Comparison of ENCODE assay signal across 9 cellular contexts in genomic region chr11:123707606-123708205, GRCh38. TPM values are rescaled to one million over a fixed set of nuclear protein-coding genes. Genes with fewer than 3 reads are reported as not detected.
DNase-seq lines count a peak whose midpoint lies in the region; ATAC-seq and TF ChIP-seq lines count a peak whose summit lies in the region.
"Had no signal": no experiment of that assay in that cellular context is flagged by ENCODE, and none has a peak within 500 bp of the region (broad histone marks: within the 10 kb centered on the region; RNA-seq: fewer than 3 reads in every experiment).

No MANE protein-coding gene starts in this region.

- CTCF ChIA-PET in BJ (lab: Yijun Ruan, JAX): interaction anchor here (0.6 to 8.7 kb wide), 40 partner anchors 8 to 198 kb away, joined by 3 to 207 read pairs (median 4); partner anchors contain the start of gene SCN3B

- H3K27me3 Mint-ChIP-seq in brain: peaks cover 5% of the 10 kb centered on the region

- POLR2A ChIA-PET in BJ (lab: Charles Lee): no interaction called here

- no peaks in the 10 kb centered on the region for H3K9me3 Mint-ChIP-seq in brain

- no peak for DNase-seq in BJ (ENCODE audit: low read depth)
- DNase-seq in NCI-H146 (lab: John Stamatoyannopoulos, UW): peak; percentile 21
- peak; percentile 28 for DNase-seq in UCSD-AML1 (lab: John Stamatoyannopoulos, UW; ENCODE audit: unreplicated experiment)
- peak; percentile 74 for DNase-seq in iris pigment epithelial cell (ENCODE audit: low read depth)
- DNase-seq in stimulated activated CD4-positive, alpha-beta T cell treated with anti-CD3 and anti-CD28 coated beads, Interleukin-2, amount 100 ng/mL, for 48 hours: peak; percentile 53 to 58

- peaks cover 6% of the 10 kb centered on the region for H3K4me1 Mint-ChIP-seq in brain

- H3K4me3 ChIP-seq in BJ (ENCODE audit: low read depth, low read length): no peak overlapping the region
- H3K4me3 ChIP-seq: thoracic aorta had no signal

- H3K4me3 Mint-ChIP-seq in brain: no peak overlapping the region

- peak overlapping the region in 2 of 5 experiments; percentile 58 to 74 for H3K27ac Mint-ChIP-seq in brain

- TF ChIP-seq CTCF in BJ (IDR thresholded peaks at IDR 0.05; ENCODE audit: insufficient read depth, low read depth, low read length) (peak; percentile 83), brain (conservative IDR thresholded peaks at IDR 0.05) (peak; percentile 89 to 91)

- ATAC-seq in GM19043 (IDR thresholded peaks at IDR 0.05; ENCODE audit: low read depth, unreplicated experiment) (peak; percentile 53), HG03439 (IDR thresholded peaks at IDR 0.05; ENCODE audit: unreplicated experiment) (no peak)

- H3K36me3 ChIP-seq in BJ (ENCODE audit: control insufficient read depth, insufficient read depth, low read length): no peaks in the 10 kb centered on the region
- H3K36me3 ChIP-seq: thoracic aorta had no signal

- no peaks in the 10 kb centered on the region for H3K36me3 Mint-ChIP-seq in brain

- peaks cover 3% of the 10 kb centered on the region for H3K27me3 ChIP-seq in BJ (ENCODE audit: control insufficient read depth, insufficient read depth, low read length)

RNA-seq across cellular contexts. Expression of gene ZNF202, which starts 33.8 kb away (rescaled TPM):
- 7.4 and 8.9 TPM in 2 replicates for polyA plus RNA-seq in BJ (2011; rRNA removed)
- polyA minus RNA-seq in BJ (2011; rRNA and poly(A)+ RNA removed): 6.0 and 6.9 TPM in 2 replicates
- polyA plus RNA-seq in brain (ENCODE audit: insufficient read depth, low read depth, low replicate concordance): 6.4 TPM

RNA-seq across cellular contexts. Expression of gene OR6X1, which starts 46.6 kb away (rescaled TPM):
- polyA plus RNA-seq in BJ (2011; rRNA removed) (not detected in 2 replicates), brain (ENCODE audit: insufficient read depth, low read depth, low replicate concordance) (not detected)
- not detected in 2 replicates for polyA minus RNA-seq in BJ (2011; rRNA and poly(A)+ RNA removed)

RNA-seq across cellular contexts. Expression of gene SCN3B, which starts 53.3 kb away (rescaled TPM):
- polyA plus RNA-seq in BJ (2011; rRNA removed) (0.16 and 0.18 TPM in 2 replicates), brain (ENCODE audit: insufficient read depth, low read depth, low replicate concordance) (17.7 TPM)
- 0.10 and 0.24 TPM in 2 replicates for polyA minus RNA-seq in BJ (2011; rRNA and poly(A)+ RNA removed)

Comparison
In these comparisons a context has a peak if more than half of its experiments do, and no peak if none do; other contexts are left out.
1. RNA of gene SCN3B, which starts 53.3 kb away (polyA plus RNA-seq): 17.7 TPM in brain (single experiment); 0.16 to 0.18 TPM in BJ; every median in the first group is over 10 times any median in the second.